Comparison of ENCODE assay signal across 25 cellular contexts in genomic region chr14:22601456-22601855, GRCh38. TPM values are rescaled to one million over a fixed set of nuclear protein-coding genes. Genes with fewer than 3 reads are reported as not detected.
DNase-seq lines count a peak whose midpoint lies in the region; ATAC-seq and TF ChIP-seq lines count a peak whose summit lies in the region.
"Had no signal": no experiment of that assay in that cellular context is flagged by ENCODE, and none has a peak within 500 bp of the region (broad histone marks: within the 10 kb centered on the region; RNA-seq: fewer than 3 reads in every experiment).

No MANE protein-coding gene starts in this region.

- intact Hi-C loops in Caco-2 (cut with micrococcal nuclease; ENCODE audit: unreplicated experiment) = no loop called here

- H3K4me1 ChIP-seq in Caco-2 (peaks cover 87% of the 10 kb centered on the region), MM.1S (ENCODE audit: low read length) (peaks cover 34% of the 10 kb centered on the region)

- peaks cover 35% of the 10 kb centered on the region for H3K4me1 Mint-ChIP-seq in Caco-2 (ENCODE audit: low read depth, unreplicated experiment)
- peaks cover 32% of the 10 kb centered on the region for H3K4me1 Mint-ChIP-seq in type B pancreatic cell (ENCODE audit: unreplicated experiment)

- no peak for ATAC-seq in GM18873 (IDR thresholded peaks at IDR 0.05; ENCODE audit: low FRiP score, unreplicated experiment)

- H3K36me3 ChIP-seq in Caco-2 (ENCODE audit: control insufficient read depth, insufficient read depth, low read length) (peaks cover 6% of the 10 kb centered on the region), MM.1S (replicated peaks; ENCODE audit: insufficient read depth, low read length) (no peaks in the 10 kb centered on the region), WERI-Rb-1 (peaks cover 38% of the 10 kb centered on the region)

- H3K9me3 Mint-ChIP-seq in Caco-2 (ENCODE audit: unreplicated experiment) (peaks cover 6% of the 10 kb centered on the region), type B pancreatic cell (no peaks in the 10 kb centered on the region)
- H3K9me3 Mint-ChIP-seq: T-helper 1 cell treated with Interleukin-12 subunit alpha and Interleukin-12 subunit beta and Interleukin-4 antibody, amounts not matched to agents 30 μg/mL and 1 μg/mL, for 36 hours had no signal

- peak overlapping the region; percentile 35; the same call in 1 of the 2 replicates for H3K9ac ChIP-seq in MM.1S (ENCODE audit: low read length)
- H3K9ac ChIP-seq: GM23248, SK-N-SH had no signal

- H3K36me3 Mint-ChIP-seq in Caco-2 (ENCODE audit: insufficient read depth, unreplicated experiment) (peaks cover 38% of the 10 kb centered on the region), type B pancreatic cell (peaks cover 27% of the 10 kb centered on the region)

- H3K4me3 Mint-ChIP-seq in Caco-2 (ENCODE audit: unreplicated experiment) (no peak overlapping the region), type B pancreatic cell (peak overlapping the region; percentile 67)
- H3K4me3 Mint-ChIP-seq: B cell, CD14-positive monocyte had no signal

- BruUV-seq in Caco-2 (replicated peaks; lab: Mats Ljungman, UMichigan) = no TSS peak

- H3K9me2 ChIP-seq in MM.1S (replicated peaks; ENCODE audit: insufficient read depth, low read length) = no peaks in the 10 kb centered on the region
- H3K9me2 ChIP-seq: SK-N-SH had no signal

- H3F3A ChIP-seq in MM.1S (ENCODE audit: insufficient read depth, low read length) = peaks cover 28% of the 10 kb centered on the region

- H2AFZ ChIP-seq in MM.1S (ENCODE audit: low read length) = no peak overlapping the region
- H2AFZ ChIP-seq: GM23248 had no signal

- POLR2A ChIA-PET in Caco-2 (lab: Charles Lee) = interaction anchor here (1.6 kb wide), 1 partner anchor 12 kb away, joined by 6 read pairs; the partner anchor contains the start of gene DAD1

- TF ChIP-seq CTCF in Caco-2 (IDR thresholded peaks at IDR 0.05; ENCODE audit: insufficient read depth in 1 of 2, low read depth in 1 of 2, low read length in 1 of 2, severe bottlenecking in 1 of 2, unreplicated experiment in 1 of 2) (no peak), MM.1S (IDR thresholded peaks at IDR 0.05; ENCODE audit: low read length) (no peak), VCaP (conservative IDR thresholded peaks at IDR 0.05) (no peak), type B pancreatic cell (conservative IDR thresholded peaks at IDR 0.05) (no peak), WERI-Rb-1 (IDR thresholded peaks at IDR 0.05; ENCODE audit: low read depth, low read length) (no peak)

- H3K27me3 Mint-ChIP-seq in Caco-2 (ENCODE audit: insufficient read depth, unreplicated experiment) (no peaks in the 10 kb centered on the region), type B pancreatic cell (peaks cover 3% of the 10 kb centered on the region)
- H3K27me3 Mint-ChIP-seq: B cell had no signal

- peak overlapping the region; percentile 94 for H3K27ac ChIP-seq in MM.1S (ENCODE audit: low read length)
- peak overlapping the region; percentile 51; the same call in 1 of the 2 replicates for H3K27ac ChIP-seq in VCaP
- H3K27ac ChIP-seq in WERI-Rb-1 = no peak overlapping the region
- H3K27ac ChIP-seq: GM23248, HL-60 had no signal

- no peak for DNase-seq in Caco-2
- DNase-seq in MM.1S = no peak
- DNase-seq in type B pancreatic cell (ENCODE audit: extremely low spot score, unreplicated experiment) = no peak
- no peak for DNase-seq in WERI-Rb-1
- DNase-seq in NCI-H524 treated with DMSO at 0.1 percent for 48 hours (lab: John Stamatoyannopoulos, UW) = no peak
- DNase-seq: DMS153, DND-41, GM23248, H7, Kasumi-1, NCI-H1105 treated with DMSO at 0.1 percent for 48 hours, NCI-H2029, NCI-H446 treated with DMSO at 0.1 percent for 48 hours, NCI-H526 treated with DMSO at 0.1 percent for 48 hours, OCI-M1, SK-N-SH, SW 1271 had no signal

- H4K20me1 ChIP-seq in MM.1S (ENCODE audit: insufficient read depth, low read length) = no peaks in the 10 kb centered on the region

- H3K4me3 ChIP-seq in Caco-2 (ENCODE audit: low read depth, low read length) = no peak overlapping the region
- H3K4me3 ChIP-seq in MM.1S (ENCODE audit: low read length) = peak overlapping the region; percentile 33; the same call in 1 of the 2 replicates
- no peak overlapping the region for H3K4me3 ChIP-seq in WERI-Rb-1 (ENCODE audit: low read depth, low read length)
- H3K4me3 ChIP-seq: GM23248 had no signal

- no peaks in the 10 kb centered on the region for H3K27me3 ChIP-seq in Caco-2 (replicated peaks; ENCODE audit: control insufficient read depth, insufficient read depth, low read length)
- H3K27me3 ChIP-seq in MM.1S (replicated peaks; ENCODE audit: insufficient read depth, low read length) = no peaks in the 10 kb centered on the region
- H3K27me3 ChIP-seq in WERI-Rb-1 (ENCODE audit: insufficient read depth, low read depth, severe bottlenecking) = no peaks in the 10 kb centered on the region

- H3K9me3 ChIP-seq in Caco-2 (no peaks in the 10 kb centered on the region), MM.1S (replicated peaks; ENCODE audit: insufficient read depth, low read length) (no peaks in the 10 kb centered on the region), WERI-Rb-1 (ENCODE audit: severe bottlenecking) (no peaks in the 10 kb centered on the region)
- H3K9me3 ChIP-seq: SK-N-SH had no signal

- peaks cover 57% of the 10 kb centered on the region for H3K79me2 ChIP-seq in MM.1S (ENCODE audit: low read length)

- CTCF ChIA-PET in Caco-2 (lab: Charles Lee) = no interaction called here

- H3K4me2 ChIP-seq in MM.1S (ENCODE audit: low read depth, low read length) = peak overlapping the region; percentile 97; the same call in 1 of the 2 replicates
- H3K4me2 ChIP-seq: SK-N-SH had no signal

- peak overlapping the region; percentile 94 for H3K27ac Mint-ChIP-seq in Caco-2 (ENCODE audit: unreplicated experiment)
- peak overlapping the region; percentile 92 for H3K27ac Mint-ChIP-seq in type B pancreatic cell
- H3K27ac Mint-ChIP-seq: B cell had no signal

RNA-seq across cellular contexts. Expression of gene ABHD4, which starts 3.4 kb away (rescaled TPM):
- total RNA-seq in Caco-2 (2022) = 64.5 and 73.5 TPM in 2 replicates
- 34.1 and 71.0 TPM in 2 replicates for total RNA-seq in type B pancreatic cell (ENCODE audit: low replicate concordance)

RNA-seq across cellular contexts. Expression of gene DAD1, which starts 12.4 kb away (rescaled TPM):
- total RNA-seq in Caco-2 (2022) (151 and 160 TPM in 2 replicates), type B pancreatic cell (ENCODE audit: low replicate concordance) (191 and 228 TPM in 2 replicates)

RNA-seq across cellular contexts. Expression of gene OR6J1, which starts 42.7 kb away (rescaled TPM):
- 0.16 and 0.18 TPM in 2 replicates for total RNA-seq in Caco-2 (2022)
- total RNA-seq in type B pancreatic cell (ENCODE audit: low replicate concordance) = not detected in 2 replicates
- total RNA-seq: A673, B cell, GM23248, H7, MCF 10A had no signal
